ENCODE assay signal across 26 cellular contexts in genomic region chr18:31248783-31249521, GRCh38.
DNase-seq lines count a peak whose midpoint lies in the region; FAIRE-seq and TF ChIP-seq lines count a peak whose summit lies in the region.
"Had no signal": no experiment of that assay in that cellular context is flagged by ENCODE, and none has a peak within 500 bp of the region (broad histone marks: within the 10 kb centered on the region; RNA-seq: fewer than 3 reads in every experiment).

No MANE protein-coding gene starts in this region.

- H3K4me3 Mint-ChIP-seq in type B pancreatic cell = no peak overlapping the region
- H3K4me3 Mint-ChIP-seq: CD4-positive, alpha-beta T cell; H9; naive thymus-derived CD4-positive, alpha-beta T cell had no signal

- no peaks in the 10 kb centered on the region for H3K23me2 ChIP-seq in H1 (ENCODE audit: low read depth, low read length)

- no peak overlapping the region for H3K4me2 ChIP-seq in H1 (ENCODE audit: insufficient read depth in 1 of 2, low read depth in 2 of 2, low read length in 2 of 2)
- H3K4me2 ChIP-seq: SK-N-SH had no signal

- H3K4me3 ChIP-seq in H1 (ENCODE audit: extremely low read depth in 1 of 4, insufficient read depth in 2 of 4, low read depth in 3 of 4, low read length in 4 of 4) = no peak overlapping the region
- H3K4me3 ChIP-seq: dorsolateral prefrontal cortex, gastrocnemius medialis had no signal

- TF ChIP-seq RAD21 in H1 (IDR thresholded peaks at IDR 0.05 in 1 of 2, conservative IDR thresholded peaks at IDR 0.05 in 1 of 2; ENCODE audit: low read depth in 2 of 2, low read length in 2 of 2) = no peak

- no peak overlapping the region for H2BK15ac ChIP-seq in H1 (ENCODE audit: low read length)

- H2AK5ac ChIP-seq in H1 (ENCODE audit: low read depth, low read length) = no peak overlapping the region

- no peaks in the 10 kb centered on the region for H3K36me3 Mint-ChIP-seq in type B pancreatic cell
- H3K36me3 Mint-ChIP-seq: naive thymus-derived CD4-positive, alpha-beta T cell had no signal

- no peak for TF ChIP-seq POLR2A in H1 (IDR thresholded peaks at IDR 0.05; ENCODE audit: control extremely low read depth in 1 of 2, low read depth in 2 of 2, low read length in 2 of 2)

- H3K56ac ChIP-seq in H1 (replicated peaks; ENCODE audit: insufficient read length, low read depth, low read length) = no peak overlapping the region

- no peaks in the 10 kb centered on the region for H3K27me3 Mint-ChIP-seq in type B pancreatic cell
- H3K27me3 Mint-ChIP-seq: CD4-positive, alpha-beta T cell; naive thymus-derived CD4-positive, alpha-beta T cell had no signal

- H3K27ac ChIP-seq in H1 (ENCODE audit: low read depth, low read length) = no peak overlapping the region
- H3K27ac ChIP-seq: dorsolateral prefrontal cortex, gastrocnemius medialis, VCaP had no signal

- no peaks in the 10 kb centered on the region for H4K20me1 ChIP-seq in H1 (replicated peaks in 1 of 2; ENCODE audit: control insufficient read depth in 1 of 2, insufficient read depth in 2 of 2, low read length in 2 of 2)

- TF ChIP-seq EP300 in H1 (IDR thresholded peaks at IDR 0.05; ENCODE audit: borderline replicate concordance in 1 of 2, low read depth in 2 of 2, low read length in 2 of 2) = no peak

- H3K79me2 ChIP-seq in H1 (ENCODE audit: control insufficient read depth in 1 of 2, insufficient read depth in 2 of 2, low read length in 2 of 2) = no peaks in the 10 kb centered on the region

- no peak for TF ChIP-seq CTCF in H1 (IDR thresholded peaks at IDR 0.05; ENCODE audit: control extremely low read depth in 1 of 3, insufficient read depth in 1 of 3, low read depth in 1 of 3, low read length in 3 of 3)
- TF ChIP-seq CTCF in type B pancreatic cell (conservative IDR thresholded peaks at IDR 0.05) = no peak

- FAIRE-seq in H1 (lab: Jason Lieb, UNC) = no peak
- FAIRE-seq: kidney had no signal

- H2BK120ac ChIP-seq in H1 (replicated peaks; ENCODE audit: low read depth, low read length) = no peak overlapping the region

- CTCF ChIA-PET in H1 (lab: Charles Lee; ENCODE audit: partially characterized antibody) = interaction anchor here (1.3 kb wide), 1 partner anchor 8 kb away, joined by 3 read pairs; no protein-coding TSS in a partner anchor

- no peaks in the 10 kb centered on the region for H3K9me3 Mint-ChIP-seq in type B pancreatic cell
- H3K9me3 Mint-ChIP-seq: CD4-positive, alpha-beta T cell; H9 had no signal

- peak overlapping the region; percentile 35 for H3K27ac Mint-ChIP-seq in type B pancreatic cell
- H3K27ac Mint-ChIP-seq: CD4-positive, alpha-beta T cell; H9; naive thymus-derived CD4-positive, alpha-beta T cell had no signal

- H3K14ac ChIP-seq in H1 (ENCODE audit: insufficient read length) = no peak overlapping the region

- DNase-seq in RKO (ENCODE audit: low spot score) (peak; percentile 29), H1 (ENCODE audit: low read depth in 1 of 2, low spot score in 2 of 2) (no peak), kidney glomerular epithelial cell (lab: John Stamatoyannopoulos, UW) (peak; percentile 96), type B pancreatic cell (ENCODE audit: extremely low spot score, unreplicated experiment) (no peak), ACHN (no peak), NCI-H446 (lab: John Stamatoyannopoulos, UW) (no peak)
- DNase-seq in activated CD4-positive, alpha-beta T cell treated with anti-CD3 and anti-CD28 coated beads, Interleukin-2, amount 50 U/mL, for 48 hours = no peak
- DNase-seq: activated CD4-positive, alpha-beta T cell treated with anti-CD3 and anti-CD28 coated beads, Interleukin-2, amount 50 U/mL, for 4 hours; activated effector memory CD4-positive, alpha-beta T cell treated with anti-CD3 and anti-CD28 coated beads, Interleukin-2, amount 50 U/mL, for 16 hours; activated T-cell treated with anti-CD3 and anti-CD28 coated beads for 4 hours; CD4-positive, alpha-beta T cell; central memory CD4-positive, alpha-beta T cell; DMS 273 treated with DMSO at 0.1 percent for 48 hours; dorsolateral prefrontal cortex; gastrocnemius medialis; H9; KBM-7; kidney; naive thymus-derived CD4-positive, alpha-beta T cell; NCI-H1694; NCI-H2171; NCI-H69; RPMI8226; SK-N-SH; T-helper 2 cell had no signal

- in situ Hi-C loops in ACHN (cut with HindIII; ENCODE audit: low pct_ligation_motif_present, low pct_unique_long_range_greater_than_20kb, low sequenced_read_pairs) = no loop called here

- no peak overlapping the region for H2BK12ac ChIP-seq in H1 (ENCODE audit: low read depth, low read length)

- no peaks in the 10 kb centered on the region for H3K36me3 ChIP-seq in H1 (ENCODE audit: control insufficient read depth in 2 of 4, insufficient read depth in 4 of 4, low read length in 3 of 4)
- H3K36me3 ChIP-seq: gastrocnemius medialis had no signal

- H3K18ac ChIP-seq in H1 (ENCODE audit: extremely low read depth, low read length) = no peak overlapping the region

- no peaks in the 10 kb centered on the region for H3K27me3 ChIP-seq in H1 (replicated peaks in 1 of 4; ENCODE audit: control insufficient read depth in 3 of 4, extremely low read depth in 1 of 4, insufficient read depth in 3 of 4, low read length in 3 of 4)
- H3K27me3 ChIP-seq: dorsolateral prefrontal cortex, gastrocnemius medialis had no signal

- no peaks in the 10 kb centered on the region for H3K79me1 ChIP-seq in H1 (ENCODE audit: low read depth, low read length)

- peaks cover 20% of the 10 kb centered on the region for H3K4me1 Mint-ChIP-seq in type B pancreatic cell (ENCODE audit: unreplicated experiment)
- H3K4me1 Mint-ChIP-seq: naive thymus-derived CD4-positive, alpha-beta T cell had no signal

- no peak overlapping the region for H4K5ac ChIP-seq in H1 (ENCODE audit: insufficient read length, low read depth, low read length)

- H2BK20ac ChIP-seq in H1 (ENCODE audit: low read length) = no peak overlapping the region

- H3K23ac ChIP-seq in H1 (ENCODE audit: insufficient read length) = no peak overlapping the region

- no peak overlapping the region for H4K91ac ChIP-seq in H1 (replicated peaks; ENCODE audit: insufficient read length, low read length)

- H2AFZ ChIP-seq in H1 (ENCODE audit: low read length) = peak overlapping the region; percentile 85

- peaks cover 0 to 11% (median 7%) of the 10 kb centered on the region in 4 experiments; a peak in 4 of 7 replicates for H3K4me1 ChIP-seq in H1 (replicated peaks in 1 of 4; ENCODE audit: control insufficient read depth in 3 of 4, insufficient read depth in 4 of 4, low read length in 3 of 4)
- H3K4me1 ChIP-seq: gastrocnemius medialis had no signal

- H3K9ac ChIP-seq in H1 (replicated peaks in 1 of 4; ENCODE audit: extremely low read depth in 1 of 4, low read depth in 3 of 4, low read length in 3 of 4) = no peak overlapping the region
- H3K9ac ChIP-seq: SK-N-SH had no signal

- WGBS in H1 (ENCODE audit: extremely low coverage in 1 of 2, insufficient coverage in 1 of 2, insufficient read length in 1 of 2, insufficient replicate concordance in 2 of 2, low coverage in 1 of 2, low lambda C conversion rate in 2 of 2, missing lambda C conversion rate in 1 of 2), 2 experiments = 95% methylated on average over 6 of the region's 6 CpGs; no CpG with 5 or more reads in 1 of the 2 experiments

- POLR2A ChIA-PET in H1 (lab: Charles Lee; ENCODE audit: partially characterized antibody) = no interaction called here

- H2BK5ac ChIP-seq in H1 (ENCODE audit: low read depth, low read length) = no peak overlapping the region

- H4K8ac ChIP-seq in H1 (ENCODE audit: extremely low read depth, insufficient read depth, low read length) = no peak overlapping the region

- H3K9me3 ChIP-seq in H1 (ENCODE audit: insufficient read depth in 2 of 2, low read depth in 1 of 2, low read length in 1 of 2) = no peaks in the 10 kb centered on the region
- H3K9me3 ChIP-seq: gastrocnemius medialis, SK-N-SH had no signal

- H3K4ac ChIP-seq in H1 (replicated peaks; ENCODE audit: insufficient read length, low read depth, low read length) = no peak overlapping the region

TF ChIP-seq in H1, 55 proteins besides CTCF, POLR2A, EP300 and RAD21:
- TF ChIP-seq E2F6 (IDR thresholded peaks at IDR 0.05) (no peak), ZNF274 (IDR thresholded peaks at IDR 0.05; ENCODE audit: borderline replicate concordance, extremely low read depth, low read length) (no peak)
TF ChIP-seq in H1: peak in this region for 0.

Comparison
In these comparisons a context has a peak if more than half of its experiments do, and no peak if none do; other contexts are left out.
1. DNase-seq: peak in RKO (single experiment) and kidney glomerular epithelial cell (single experiment); none in H1 (0 of 2), type B pancreatic cell (single experiment), ACHN (single experiment), NCI-H446 (0 of 2) and activated CD4-positive, alpha-beta T cell treated with anti-CD3 and anti-CD28 coated beads, Interleukin-2, amount 50 U/mL, for 48 hours (0 of 2).